1 cellular context compared by ENCODE assay signal in genomic region chr6:130598021-130598989, GRCh38.
TF ChIP-seq lines count a peak whose summit lies in the region.

No MANE protein-coding gene starts in this region.

TF ChIP-seq in IMR-90, 13 proteins besides CTCF, POLR2A, EP300 and RAD21 (continued from another document):
- TF ChIP-seq SMC3 (IDR thresholded peaks at IDR 0.05; ENCODE audit: low read depth, low read length) (no peak), MAFK (IDR thresholded peaks at IDR 0.05; ENCODE audit: low read depth, low read length) (no peak)
